Comparison of ENCODE assay signal across 21 cellular contexts in genomic region chr1:51086496-51087271, GRCh38. TPM values are rescaled to one million over a fixed set of nuclear protein-coding genes. Genes with fewer than 3 reads are reported as not detected.
DNase-seq lines count a peak whose midpoint lies in the region; ATAC-seq, FAIRE-seq and TF ChIP-seq lines count a peak whose summit lies in the region.
"Had no signal": no experiment of that assay in that cellular context is flagged by ENCODE, and none has a peak within 500 bp of the region (broad histone marks: within the 10 kb centered on the region; RNA-seq: fewer than 3 reads in every experiment).

No MANE protein-coding gene starts in this region.

- DNase-seq in GM12891 (ENCODE audit: insufficient read length, low spot score) (no peak), PC-3 (no peak), endodermal cell (peak; percentile 64), neuronal stem cell (ENCODE audit: low spot score) (no peak), hepatic stellate cell (ENCODE audit: low spot score) (no peak), midbrain (lab: John Stamatoyannopoulos, UW) (no peak), left ventricle myocardium superior (no peak), COLO668 (lab: John Stamatoyannopoulos, UW; ENCODE audit: unreplicated experiment) (no peak)
- DNase-seq: DMS53, KG1, NCI-H1092, NCI-H187, NCI-H2171, NCI-H446 treated with DMSO at 0.1 percent for 48 hours, NCI-H774, SHP77 had no signal

- H2BK120ac ChIP-seq in neuronal stem cell (ENCODE audit: low read depth, low read length) = no peak overlapping the region

- TF ChIP-seq CTCF in PC-3 (conservative IDR thresholded peaks at IDR 0.05; ENCODE audit: low read depth, low read length) (peak; percentile 28; the same call in 1 of the 2 replicates), endodermal cell (conservative IDR thresholded peaks at IDR 0.05) (peak; percentile 65)

- no peak overlapping the region for H2AK5ac ChIP-seq in neuronal stem cell (ENCODE audit: low read depth, low read length)

- H3K23ac ChIP-seq in neuronal stem cell (ENCODE audit: low read depth, low read length, poor library complexity) = no peak overlapping the region

- no peak overlapping the region for H3K27ac Mint-ChIP-seq in endodermal cell

- no peak overlapping the region for H3K9ac ChIP-seq in PC-3 (ENCODE audit: low read length)
- H3K9ac ChIP-seq in endodermal cell (ENCODE audit: extremely low read depth, low read length, poor library complexity, severe bottlenecking) = no peak overlapping the region
- peak overlapping the region; percentile 7 for H3K9ac ChIP-seq in neuronal stem cell (ENCODE audit: low read depth, low read length, poor library complexity)

- peaks cover 9% of the 10 kb centered on the region for H3K27me3 Mint-ChIP-seq in endodermal cell (ENCODE audit: insufficient read depth)

- peak; percentile 16 for FAIRE-seq in GM12891 (lab: Jason Lieb, UNC)
- FAIRE-seq: A204.1, GM18507, HTR-8/SVneo, RCC 7860 had no signal

- no peaks in the 10 kb centered on the region for H3K36me3 Mint-ChIP-seq in endodermal cell (ENCODE audit: low read depth)

- CTCF ChIA-PET in PC-3 (lab: Charles Lee) = no interaction called here

- H2BK5ac ChIP-seq in neuronal stem cell (ENCODE audit: low read length) = no peak overlapping the region

- H3K4ac ChIP-seq in neuronal stem cell (ENCODE audit: low read length) = no peak overlapping the region

- no peak for TF ChIP-seq POLR2A in GM12891 (IDR thresholded peaks at IDR 0.05; ENCODE audit: low read depth, low read length)

- intact Hi-C loops in PC-3 (cut with micrococcal nuclease) (no loop called here), left ventricle myocardium superior (cut with micrococcal nuclease) (no loop called here)

- H3K9me3 ChIP-seq in PC-3 (ENCODE audit: low read length) = no peaks in the 10 kb centered on the region
- no peaks in the 10 kb centered on the region for H3K9me3 ChIP-seq in endodermal cell (ENCODE audit: control insufficient read depth, low read length)
- no peaks in the 10 kb centered on the region for H3K9me3 ChIP-seq in neuronal stem cell (replicated peaks in 1 of 2; ENCODE audit: control insufficient read depth in 2 of 2, insufficient read depth in 1 of 2, low read depth in 1 of 2, low read length in 2 of 2)

- H3K9me3 Mint-ChIP-seq in endodermal cell = no peaks in the 10 kb centered on the region

- no peak overlapping the region for H3K4me2 ChIP-seq in PC-3 (ENCODE audit: low read length)
- H3K4me2 ChIP-seq in neuronal stem cell (ENCODE audit: insufficient read depth, low read length, poor library complexity, severe bottlenecking) = no peak overlapping the region

- no peaks in the 10 kb centered on the region for H3K27me3 ChIP-seq in PC-3 (ENCODE audit: low read length)
- no peaks in the 10 kb centered on the region for H3K27me3 ChIP-seq in endodermal cell (ENCODE audit: control insufficient read depth, insufficient read depth, low read length, poor library complexity, severe bottlenecking)
- no peaks in the 10 kb centered on the region for H3K27me3 ChIP-seq in neuronal stem cell (ENCODE audit: control insufficient read depth in 3 of 3, insufficient read depth in 3 of 3, low read depth in 1 of 3, low read length in 3 of 3)

- POLR2A ChIA-PET in PC-3 (lab: Charles Lee; ENCODE audit: unreplicated experiment) = no interaction called here

- no peak overlapping the region for H3K18ac ChIP-seq in neuronal stem cell (ENCODE audit: low read length)

- 67 to 91% methylated on average over 2 to 3 of the region's 3 CpGs for WGBS in endodermal cell (ENCODE audit: insufficient coverage in 1 of 2, insufficient read length in 1 of 2), 2 experiments
- no CpG with 5 or more reads among the region's 3 CpGs for WGBS in neuronal stem cell (ENCODE audit: extremely low coverage in 2 of 2, insufficient read length in 2 of 2, insufficient replicate concordance in 1 of 2), 2 donors

- no peak overlapping the region for H4K8ac ChIP-seq in neuronal stem cell (ENCODE audit: low read depth, low read length)

- no peak; the same call in 1 of the 2 replicates for ATAC-seq in PC-3
- no peak for ATAC-seq in left ventricle myocardium superior

- no peaks in the 10 kb centered on the region for H3K4me1 Mint-ChIP-seq in endodermal cell

- no peaks in the 10 kb centered on the region for H3K79me1 ChIP-seq in neuronal stem cell (ENCODE audit: low read depth, low read length)

- H2AFZ ChIP-seq in PC-3 (ENCODE audit: low read length) (no peak overlapping the region), neuronal stem cell (ENCODE audit: low read length) (no peak overlapping the region)

- no peaks in the 10 kb centered on the region for H3K79me2 ChIP-seq in PC-3 (ENCODE audit: low read length)

- BruUV-seq in PC-3 (replicated peaks; lab: Mats Ljungman, UMichigan) = no TSS peak

- H3K14ac ChIP-seq in neuronal stem cell (ENCODE audit: low read length) = no peak overlapping the region

- no peaks in the 10 kb centered on the region for H3K4me1 ChIP-seq in PC-3 (ENCODE audit: insufficient read depth, low read length)
- H3K4me1 ChIP-seq in endodermal cell (ENCODE audit: control insufficient read depth, insufficient read depth, low read length) = no peaks in the 10 kb centered on the region
- H3K4me1 ChIP-seq in neuronal stem cell (ENCODE audit: control insufficient read depth in 2 of 2, insufficient read depth in 1 of 2, low read depth in 1 of 2, low read length in 2 of 2) = no peaks in the 10 kb centered on the region

- no peak overlapping the region for H2BK15ac ChIP-seq in neuronal stem cell (ENCODE audit: low read length)

- H4K91ac ChIP-seq in neuronal stem cell (ENCODE audit: low read depth, low read length, poor library complexity) = no peak overlapping the region

- H3K36me3 ChIP-seq in PC-3 (ENCODE audit: low read depth, low read length) = no peaks in the 10 kb centered on the region
- H3K36me3 ChIP-seq in endodermal cell (ENCODE audit: control insufficient read depth, insufficient read depth, low read length) = no peaks in the 10 kb centered on the region
- no peaks in the 10 kb centered on the region for H3K36me3 ChIP-seq in neuronal stem cell (replicated peaks in 1 of 2; ENCODE audit: control insufficient read depth in 2 of 2, insufficient read depth in 2 of 2, low read length in 2 of 2)

- H3K27ac ChIP-seq in PC-3 (ENCODE audit: low read length) = no peak overlapping the region
- no peak overlapping the region for H3K27ac ChIP-seq in endodermal cell (ENCODE audit: low read depth, low read length)
- no peak overlapping the region for H3K27ac ChIP-seq in neuronal stem cell (replicated peaks; ENCODE audit: low read length)

- H4K20me1 ChIP-seq in PC-3 (ENCODE audit: low read length) = no peaks in the 10 kb centered on the region

- no peaks in the 10 kb centered on the region for H3K9me2 ChIP-seq in PC-3 (replicated peaks; ENCODE audit: low read length)

- no peak overlapping the region for H2BK12ac ChIP-seq in neuronal stem cell (ENCODE audit: low read length)

- H3F3A ChIP-seq in PC-3 (ENCODE audit: low read length, unreplicated experiment) = no peaks in the 10 kb centered on the region

- H3K4me3 Mint-ChIP-seq in endodermal cell = no peak overlapping the region

- no peak overlapping the region for H3K4me3 ChIP-seq in PC-3 (ENCODE audit: low read length)
- no peak overlapping the region for H3K4me3 ChIP-seq in endodermal cell (ENCODE audit: low read length)
- H3K4me3 ChIP-seq in neuronal stem cell (ENCODE audit: low read length in 2 of 2) = no peak overlapping the region

TF ChIP-seq in GM12891, 5 proteins besides CTCF, POLR2A, EP300 and RAD21:
- TF ChIP-seq SPI1 (IDR thresholded peaks at IDR 0.05; ENCODE audit: low read depth, low read length) = no peak
- TF ChIP-seq TAF1 (IDR thresholded peaks at IDR 0.05; ENCODE audit: low read depth, low read length) = no peak
- TF ChIP-seq POU2F2 (IDR thresholded peaks at IDR 0.05; ENCODE audit: low read depth, low read length) = no peak
- TF ChIP-seq POLR2AphosphoS5 (IDR thresholded peaks at IDR 0.05; ENCODE audit: low read depth, low read length) = no peak
- no peak for TF ChIP-seq PAX5 (IDR thresholded peaks at IDR 0.05; ENCODE audit: insufficient read depth, low read length, severe bottlenecking)
TF ChIP-seq in GM12891: peak in this region for 0.

RNA-seq across cellular contexts. Expression of gene C1orf185, which starts 15.3 kb away (rescaled TPM):
- not detected for polyA plus RNA-seq in GM12891 (2012; ENCODE audit: low read depth, missing spikeins)
- not detected in 2 replicates for total RNA-seq in PC-3 (2014; rRNA removed)
- total RNA-seq in endodermal cell = not detected
- polyA plus RNA-seq in endodermal cell (2013, experiment 1 of 2) = not detected
- not detected for polyA plus RNA-seq in endodermal cell (2013, experiment 2 of 2)
- not detected for polyA plus RNA-seq in neuronal stem cell (2013, experiment 1 of 2)
- not detected for polyA plus RNA-seq in neuronal stem cell (2013, experiment 2 of 2)
- not detected for total RNA-seq in left ventricle myocardium superior
- total RNA-seq: M059J had no signal
